In the genomic region with DNA sequence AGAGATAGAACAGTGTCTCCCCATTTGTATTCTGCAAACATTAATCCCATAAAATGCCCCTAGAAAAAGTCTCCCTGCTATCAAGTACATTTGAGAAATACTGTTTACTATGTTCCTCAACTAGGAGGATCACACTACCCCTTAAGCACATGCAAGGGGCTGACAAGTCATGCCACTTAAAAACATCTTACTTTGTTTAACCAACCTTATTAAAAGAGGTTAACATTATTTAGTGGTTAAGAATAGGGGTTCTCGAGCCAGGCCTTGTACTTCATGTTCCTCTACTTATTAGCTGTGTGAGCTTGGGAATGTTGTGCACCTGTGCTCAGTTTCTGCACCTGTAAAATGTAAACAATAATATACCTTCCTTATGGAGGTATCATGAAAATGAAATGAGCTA, we compare ENCODE assay signal across 26 cellular contexts.
"Had no signal": no experiment of that assay in that cellular context is flagged by ENCODE, and none has a peak within 500 bp of the region (broad histone marks: within the 10 kb centered on the region; RNA-seq: fewer than 3 reads in every experiment).

No MANE protein-coding gene starts in this region.

- H3K4me2 ChIP-seq: hepatocyte, neural progenitor cell had no signal

- H3K9ac ChIP-seq: neural progenitor cell, parathyroid adenoma had no signal

- H3K4me1 ChIP-seq: neural progenitor cell, parathyroid adenoma, psoas muscle, suprapubic skin, tibial artery had no signal

- ATAC-seq: natural killer cell; psoas muscle; right cardiac atrium; sciatic nerve; stimulated activated effector memory CD8-positive, alpha-beta T cell treated with anti-CD3 and anti-CD28 coated beads, Interleukin-12 subunit alpha, Interleukin-12 subunit beta, amount 100 ng/mL, for 72 hours had no signal

- H3K4me3 ChIP-seq: heart right ventricle, hepatocyte, left ventricle myocardium inferior, neural progenitor cell, psoas muscle, skin epidermis, suprapubic skin, thoracic aorta, tibial artery had no signal

- H2AFZ ChIP-seq: hepatocyte, neural progenitor cell, parathyroid adenoma had no signal

- H3K27me3 ChIP-seq: heart right ventricle, hepatocyte, neural progenitor cell, neutrophil, suprapubic skin, tibial artery had no signal

- H3K27ac ChIP-seq: heart right ventricle, hepatocyte, left ventricle myocardium inferior, neural progenitor cell, neutrophil, parathyroid adenoma, psoas muscle, skin epidermis, suprapubic skin, thoracic aorta, tibial artery had no signal

- H3K36me3 ChIP-seq: left ventricle myocardium inferior, neutrophil, suprapubic skin, thoracic aorta had no signal

- DNase-seq: heart right ventricle; kidney glomerular epithelial cell; left cardiac atrium; left ventricle myocardium inferior; mesendoderm; naive B cell; natural killer cell; nephron progenitor cell; occipital lobe; psoas muscle; right cardiac atrium; stimulated activated CD4-positive, alpha-beta T cell treated with anti-CD3 and anti-CD28 coated beads, Interleukin-12 subunit alpha, Interleukin-12 subunit beta, amount 100 ng/mL, for 4 hours; stimulated activated CD4-positive, alpha-beta T cell treated with anti-CD3 and anti-CD28 coated beads, Interleukin-15, amount 100 ng/mL, for 24 hours; stimulated activated CD4-positive, alpha-beta T cell treated with anti-CD3 and anti-CD28 coated beads, Interleukin-2, amount 100 ng/mL, for 24 hours; stimulated activated CD4-positive, alpha-beta T cell treated with anti-CD3 and anti-CD28 coated beads, Interleukin-4, amount 100 ng/mL, for 1 hour; stimulated activated naive CD4-positive, alpha-beta T cell; tibial artery had no signal

- H3K9me3 ChIP-seq: neutrophil, psoas muscle, suprapubic skin, thoracic aorta, tibial artery had no signal
